Comparison of ENCODE assay signal across 9 cellular contexts in genomic region chr3:112498916-112499315, GRCh38. TPM values are rescaled to one million over a fixed set of nuclear protein-coding genes. Genes with fewer than 3 reads are reported as not detected.
A peak's percentile ranks its signal among the peaks of the same experiment; 100 is the strongest.
DNase-seq lines count a peak whose midpoint lies in the region; ATAC-seq lines count a peak whose summit lies in the region.
"Had no signal": no experiment of that assay in that cellular context is flagged by ENCODE, and none has a peak within 500 bp of the region (broad histone marks: within the 10 kb centered on the region; RNA-seq: fewer than 3 reads in every experiment).

No MANE protein-coding gene starts in this region.

- DNase-seq in naive B cell (peak; percentile 70), NCI-H446 treated with DMSO at 0.1 percent for 48 hours (lab: John Stamatoyannopoulos, UW) (no peak), SJCRH30 (no peak)
- DNase-seq: nucleus accumbens had no signal

- H3K9me3 Mint-ChIP-seq in naive B cell = peaks cover 0 to 7% (median 0%) of the 10 kb centered on the region in 7 donors

- H3K36me3 Mint-ChIP-seq in naive B cell = peaks cover 35 to 42% of the 10 kb centered on the region in 2 donors

- H3K27me3 ChIP-seq in SJCRH30 = no peaks in the 10 kb centered on the region

- H3K4me1 ChIP-seq in SJCRH30 = no peaks in the 10 kb centered on the region

- no peak overlapping the region for H3K4me3 ChIP-seq in SJCRH30

- H3K36me3 ChIP-seq in SJCRH30 = no peaks in the 10 kb centered on the region

- no peak overlapping the region for H3K27ac ChIP-seq in SJCRH30

- ATAC-seq in GM18867 (IDR thresholded peaks at IDR 0.05; ENCODE audit: unreplicated experiment) = peak; percentile 39
- ATAC-seq in GM21786 (IDR thresholded peaks at IDR 0.05; ENCODE audit: unreplicated experiment) = peak; percentile 30
- ATAC-seq in HG03521 (IDR thresholded peaks at IDR 0.05; ENCODE audit: unreplicated experiment) = peak; percentile 24
- ATAC-seq in naive B cell (ENCODE audit: low read depth in 2 of 2) = peak; percentile 76
- no peak for ATAC-seq in GM18858 (IDR thresholded peaks at IDR 0.05; ENCODE audit: unreplicated experiment)
- no peak for ATAC-seq in GM19467 (IDR thresholded peaks at IDR 0.05; ENCODE audit: unreplicated experiment)

- 0 out of 2 replicates have a peak, but pooled peaks cover 3% of the 10 kb centered on the region for H3K9me3 ChIP-seq in SJCRH30 (replicated peaks)

- H3K4me1 Mint-ChIP-seq in naive B cell = peaks cover 51 to 65% (median 64%) of the 10 kb centered on the region in 3 donors

- peak overlapping the region; percentile 84 to 99 (median 93) for H3K4me3 Mint-ChIP-seq in naive B cell

- H3K27ac Mint-ChIP-seq in naive B cell = peak overlapping the region; percentile 89 to 99 (median 96)

- no peaks in the 10 kb centered on the region for H3K27me3 Mint-ChIP-seq in naive B cell

RNA-seq across cellular contexts. Expression of gene BTLA, which starts 0.4 kb away (rescaled TPM):
- 100 to 1,000 TPM; 109 to 194 (median 148) TPM for polyA plus RNA-seq in naive B cell (ENCODE audit: low read depth in 6 of 6)
- not detected in 2 replicates for total RNA-seq in SJCRH30 (2014; rRNA removed; shearing (Covaris generic))

Comparison
In these comparisons a context has a peak if more than half of its experiments do, and no peak if none do; other contexts are left out.
1. ATAC-seq: peak in GM18867 (single experiment), GM21786 (single experiment), HG03521 (single experiment) and naive B cell (2 of 2); none in GM18858 (single experiment) and GM19467 (single experiment).